ENCODE assay signal across 14 cellular contexts in genomic region chr19:8262431-8262830, GRCh38. TPM values are rescaled to one million over a fixed set of nuclear protein-coding genes. Genes with fewer than 3 reads are reported as not detected.
"Had no signal": no experiment of that assay in that cellular context is flagged by ENCODE, and none has a peak within 500 bp of the region (broad histone marks: within the 10 kb centered on the region; RNA-seq: fewer than 3 reads in every experiment).

No MANE protein-coding gene starts in this region.

- DNase-seq: activated CD8-positive, alpha-beta T cell treated with anti-CD3 and anti-CD28 coated beads for 36 hours; activated T-cell treated with anti-CD3 and anti-CD28 coated beads, Interleukin-2, amount 50 U/mL, for 4 hours; amniotic stem cell; immature natural killer cell; lower lobe of right lung; retina; stimulated activated naive CD8-positive, alpha-beta T cell treated with anti-CD3 and anti-CD28 coated beads, Interleukin-15, amount 100 ng/mL, for 72 hours had no signal

- ATAC-seq: activated CD8-positive, alpha-beta T cell treated with anti-CD3 and anti-CD28 coated beads for 36 hours; activated naive CD4-positive, alpha-beta T cell treated with anti-CD3 and anti-CD28 coated beads, Interleukin-2, amount 50 U/mL, for 72 hours; activated T-cell treated with anti-CD3 and anti-CD28 coated beads, Interleukin-2, amount 50 U/mL, for 4 hours had no signal

- H3K4me3 Mint-ChIP-seq: activated CD8-positive, alpha-beta T cell treated with anti-CD3 and anti-CD28 coated beads for 36 hours; activated T-cell treated with anti-CD3 and anti-CD28 coated beads, Interleukin-2, amount 50 U/mL, for 4 hours; immature natural killer cell; natural killer cell treated with Interleukin-12 subunit alpha and Interleukin-12 subunit beta and Interleukin-15 and Interleukin-18, amount 100 ng/mL, for 72 hours; stimulated activated naive CD8-positive, alpha-beta T cell treated with anti-CD3 and anti-CD28 coated beads, Interleukin-15, amount 100 ng/mL, for 72 hours; T-helper 1 cell treated with Interleukin-12 subunit alpha and Interleukin-12 subunit beta and Interleukin-4 antibody, amounts not matched to agents 30 μg/mL and 1 μg/mL, for 36 hours had no signal

- H3K4me3 ChIP-seq: dorsolateral prefrontal cortex, lower lobe of right lung, SJSA1, thoracic aorta had no signal

- H3K9me3 ChIP-seq: lower lobe of right lung, SJSA1, thoracic aorta had no signal

- H3K36me3 Mint-ChIP-seq: activated naive CD4-positive, alpha-beta T cell treated with anti-CD3 and anti-CD28 coated beads, Interleukin-2, amount 50 U/mL, for 72 hours; natural killer cell treated with Interleukin-12 subunit alpha and Interleukin-12 subunit beta and Interleukin-15 and Interleukin-18, amount 100 ng/mL, for 72 hours had no signal

- H3K4me1 ChIP-seq: lower lobe of right lung, SJSA1 had no signal

- H3K36me3 ChIP-seq: SJSA1 had no signal

- H3K27me3 Mint-ChIP-seq: activated CD8-positive, alpha-beta T cell treated with anti-CD3 and anti-CD28 coated beads for 36 hours; natural killer cell treated with Interleukin-12 subunit alpha and Interleukin-12 subunit beta and Interleukin-15 and Interleukin-18, amount 100 ng/mL, for 72 hours; stimulated activated naive CD8-positive, alpha-beta T cell treated with anti-CD3 and anti-CD28 coated beads, Interleukin-15, amount 100 ng/mL, for 72 hours had no signal

- H3K9me3 Mint-ChIP-seq: activated CD8-positive, alpha-beta T cell treated with anti-CD3 and anti-CD28 coated beads for 36 hours; activated naive CD4-positive, alpha-beta T cell treated with anti-CD3 and anti-CD28 coated beads, Interleukin-2, amount 50 U/mL, for 72 hours; activated T-cell treated with anti-CD3 and anti-CD28 coated beads, Interleukin-2, amount 50 U/mL, for 4 hours; immature natural killer cell; natural killer cell treated with Interleukin-12 subunit alpha and Interleukin-12 subunit beta and Interleukin-15 and Interleukin-18, amount 100 ng/mL, for 72 hours; stimulated activated naive CD8-positive, alpha-beta T cell treated with anti-CD3 and anti-CD28 coated beads, Interleukin-15, amount 100 ng/mL, for 72 hours; T-helper 1 cell treated with Interleukin-12 subunit alpha and Interleukin-12 subunit beta and Interleukin-4 antibody, amounts not matched to agents 30 μg/mL and 1 μg/mL, for 36 hours had no signal

- H3K27ac Mint-ChIP-seq: activated CD8-positive, alpha-beta T cell treated with anti-CD3 and anti-CD28 coated beads for 36 hours; T-helper 1 cell treated with Interleukin-12 subunit alpha and Interleukin-12 subunit beta and Interleukin-4 antibody, amounts not matched to agents 30 μg/mL and 1 μg/mL, for 36 hours had no signal

- H3K27ac ChIP-seq: dorsolateral prefrontal cortex, lower lobe of right lung, SJSA1, thoracic aorta, VCaP had no signal

- H3K27me3 ChIP-seq: dorsolateral prefrontal cortex had no signal

RNA-seq across cellular contexts. Expression of gene CERS4, which starts 53.3 kb away (rescaled TPM):
- total RNA-seq: SJSA1 had no signal
